ENCODE assay signal across 1 cellular context in the genomic region with DNA sequence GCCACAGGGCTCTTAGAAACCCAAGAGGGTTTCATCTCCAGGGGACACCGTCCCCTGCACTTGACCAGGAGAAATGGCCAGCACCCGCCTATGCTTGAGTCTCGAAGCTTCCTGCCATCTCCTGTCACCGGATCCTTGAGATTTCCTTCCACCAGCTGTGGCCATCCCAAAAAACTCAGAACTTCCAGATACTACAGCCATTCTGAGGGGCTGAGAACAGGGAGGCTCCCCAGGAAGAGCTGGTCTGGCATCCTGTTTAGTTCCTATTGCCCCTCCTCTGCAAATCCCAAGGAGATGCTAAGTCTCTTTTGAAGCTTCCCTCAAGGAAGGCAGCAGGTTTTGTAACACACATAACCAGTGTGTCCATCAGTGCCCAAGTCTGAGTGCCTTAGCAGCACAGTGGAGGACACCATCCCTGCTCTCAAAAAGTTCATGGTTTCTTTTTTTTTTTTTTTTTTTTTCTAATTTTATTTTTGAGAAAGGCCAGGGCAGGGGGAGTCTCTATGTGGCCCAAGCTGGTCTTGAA.
A peak's percentile ranks its signal among the peaks of the same experiment; 100 is the strongest.
TF ChIP-seq lines count a peak whose summit lies in the region.

No MANE protein-coding gene starts in this region.

TF ChIP-seq in K562, 482 proteins besides CTCF, POLR2A, EP300 and RAD21:
- TF ChIP-seq ZNF384 (IDR thresholded peaks at IDR 0.05; ENCODE audit: low read depth, low read length) (0 out of 2 replicates have a peak, but pooled peaks have one; percentile 3), ZBTB17 (CRISPR knock-in tag; IDR thresholded peaks at IDR 0.05) (0 out of 2 replicates have a peak, but pooled peaks have one; percentile 14), CGGBP1 (CRISPR knock-in tag; IDR thresholded peaks at IDR 0.05) (no peak)
- TF ChIP-seq, protein P1, sequence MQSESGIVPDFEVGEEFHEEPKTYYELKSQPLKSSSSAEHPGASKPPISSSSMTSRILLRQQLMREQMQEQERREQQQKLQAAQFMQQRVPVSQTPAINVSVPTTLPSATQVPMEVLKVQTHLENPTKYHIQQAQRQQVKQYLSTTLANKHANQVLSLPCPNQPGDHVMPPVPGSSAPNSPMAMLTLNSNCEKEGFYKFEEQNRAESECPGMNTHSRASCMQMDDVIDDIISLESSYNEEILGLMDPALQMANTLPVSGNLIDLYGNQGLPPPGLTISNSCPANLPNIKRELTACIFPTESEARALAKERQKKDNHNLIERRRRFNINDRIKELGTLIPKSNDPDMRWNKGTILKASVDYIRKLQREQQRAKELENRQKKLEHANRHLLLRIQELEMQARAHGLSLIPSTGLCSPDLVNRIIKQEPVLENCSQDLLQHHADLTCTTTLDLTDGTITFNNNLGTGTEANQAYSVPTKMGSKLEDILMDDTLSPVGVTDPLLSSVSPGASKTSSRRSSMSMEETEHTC (IDR thresholded peaks at IDR 0.05), result no peak
- TF ChIP-seq, protein P2, sequence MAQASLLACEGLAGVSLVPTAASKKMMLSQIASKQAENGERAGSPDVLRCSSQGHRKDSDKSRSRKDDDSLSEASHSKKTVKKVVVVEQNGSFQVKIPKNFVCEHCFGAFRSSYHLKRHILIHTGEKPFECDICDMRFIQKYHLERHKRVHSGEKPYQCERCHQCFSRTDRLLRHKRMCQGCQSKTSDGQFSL (CRISPR knock-in tag; IDR thresholded peaks at IDR 0.05), result no peak
- TF ChIP-seq, protein P2 (tag; IDR thresholded peaks at IDR 0.05), result no peak
